Comparison of ENCODE assay signal across 8 cellular contexts in genomic region chr1:77888429-77889239, GRCh38. TPM values are rescaled to one million over a fixed set of nuclear protein-coding genes. Genes with fewer than 3 reads are reported as not detected.
DNase-seq lines count a peak whose midpoint lies in the region; ATAC-seq and TF ChIP-seq lines count a peak whose summit lies in the region.

Gene NEXN, plus strand, starts transcription at chr1:77888624. Its CDS starts 27,483 bp downstream, at chr1:77916107.

- peaks cover 11% of the 10 kb centered on the region for H3F3A ChIP-seq in neural progenitor cell (ENCODE audit: low read depth)

- peak; percentile 90 for ATAC-seq in aorta (ENCODE audit: low FRiP score)

- intact Hi-C loops in aorta (cut with DNase I) = loop anchor here (5.0 to 10.0 kb wide), 2 partner anchors 56 to 204 kb away; partner anchors contain the start of gene ZZZ3 (in 1 of the 2)

- peaks cover 22% of the 10 kb centered on the region for H3K27me3 Mint-ChIP-seq in activated naive CD8-positive, alpha-beta T cell treated with anti-CD3 and anti-CD28 coated beads for 36 hours
- no peaks in the 10 kb centered on the region for H3K27me3 Mint-ChIP-seq in glutamatergic neuron (ENCODE audit: unreplicated experiment)
- H3K27me3 Mint-ChIP-seq in neural progenitor cell (ENCODE audit: insufficient read depth, low read depth) = peaks cover 2% of the 10 kb centered on the region

- H3K9me3 Mint-ChIP-seq in activated naive CD8-positive, alpha-beta T cell treated with anti-CD3 and anti-CD28 coated beads for 36 hours = no peaks in the 10 kb centered on the region
- H3K9me3 Mint-ChIP-seq in glutamatergic neuron (ENCODE audit: unreplicated experiment) (no peaks in the 10 kb centered on the region), neural progenitor cell (no peaks in the 10 kb centered on the region)

- H3K4me2 ChIP-seq in neural progenitor cell = peak within 1 kb of the TSS; percentile 78

- H3K9me3 ChIP-seq in neural progenitor cell (ENCODE audit: low read depth) (no peaks in the 10 kb centered on the region), aorta (ENCODE audit: control insufficient read depth, low read length) (no peaks in the 10 kb centered on the region)

- no peak within 1 kb of the TSS for H3K27ac Mint-ChIP-seq in activated naive CD8-positive, alpha-beta T cell treated with anti-CD3 and anti-CD28 coated beads for 36 hours
- no peak within 1 kb of the TSS for H3K27ac Mint-ChIP-seq in glutamatergic neuron (ENCODE audit: unreplicated experiment)
- peak within 1 kb of the TSS; percentile 81 for H3K27ac Mint-ChIP-seq in neural progenitor cell

- H2AFZ ChIP-seq in neural progenitor cell (replicated peaks) = peak within 1 kb of the TSS; percentile 91

- TF ChIP-seq CTCF in glutamatergic neuron (IDR thresholded peaks at IDR 0.05; ENCODE audit: partially characterized antibody, unreplicated experiment) (no peak), neural progenitor cell (IDR thresholded peaks at IDR 0.05) (no peak)

- H3K4me1 ChIP-seq in neural progenitor cell = peaks cover 4% of the 10 kb centered on the region
- no peaks in the 10 kb centered on the region for H3K4me1 ChIP-seq in aorta (ENCODE audit: control insufficient read depth in 1 of 2, insufficient read depth in 2 of 2, low read length in 2 of 2)

- peak within 1 kb of the TSS; percentile 74 for H3K4me3 ChIP-seq in neural progenitor cell
- H3K4me3 ChIP-seq in aorta (ENCODE audit: low read length in 2 of 2) = peak within 1 kb of the TSS; percentile 93 to 97

- no peaks in the 10 kb centered on the region for H3K27me3 ChIP-seq in neural progenitor cell
- no peaks in the 10 kb centered on the region for H3K27me3 ChIP-seq in aorta (ENCODE audit: control insufficient read depth in 1 of 2, insufficient read depth in 2 of 2, low read length in 1 of 2)

- H3K4me3 Mint-ChIP-seq in activated naive CD8-positive, alpha-beta T cell treated with anti-CD3 and anti-CD28 coated beads for 36 hours = peak within 1 kb of the TSS; percentile 69
- H3K4me3 Mint-ChIP-seq in glutamatergic neuron (ENCODE audit: unreplicated experiment) = peak within 1 kb of the TSS; percentile 90
- peak within 1 kb of the TSS; percentile 91 for H3K4me3 Mint-ChIP-seq in neural progenitor cell

- in situ Hi-C loops in G401 (cut with HindIII; ENCODE audit: low sequenced_read_pairs) = no loop called here

- H3K27ac ChIP-seq in neural progenitor cell (peak within 1 kb of the TSS; percentile 92), aorta (ENCODE audit: low read depth in 1 of 2, low read length in 2 of 2) (peak within 1 kb of the TSS; percentile 96 to 100)

- no peaks in the 10 kb centered on the region for H4K20me1 ChIP-seq in neural progenitor cell (ENCODE audit: low read depth)

- peak within 1 kb of the TSS; percentile 47 for H3K9ac ChIP-seq in neural progenitor cell

- peak; percentile 24 for DNase-seq in G401 (ENCODE audit: low spot score)
- peak; percentile 31 for DNase-seq in H4 (ENCODE audit: low spot score)
- peak; percentile 33 for DNase-seq in NCI-H510A (lab: John Stamatoyannopoulos, UW)
- DNase-seq in activated naive CD8-positive, alpha-beta T cell treated with anti-CD3 and anti-CD28 coated beads for 36 hours = peak; percentile 41
- DNase-seq in glutamatergic neuron = peak; percentile 71
- DNase-seq in neural progenitor cell (ENCODE audit: low spot score) = peak; percentile 88
- DNase-seq in aorta = peak; percentile 87 to 94
- DNase-seq in NAMALWA (ENCODE audit: low spot score) = no peak

- peaks cover 8% of the 10 kb centered on the region for H3K36me3 Mint-ChIP-seq in activated naive CD8-positive, alpha-beta T cell treated with anti-CD3 and anti-CD28 coated beads for 36 hours
- H3K36me3 Mint-ChIP-seq in glutamatergic neuron (ENCODE audit: unreplicated experiment) (no peaks in the 10 kb centered on the region), neural progenitor cell (peaks cover 4% of the 10 kb centered on the region)

- H3K4me1 Mint-ChIP-seq in activated naive CD8-positive, alpha-beta T cell treated with anti-CD3 and anti-CD28 coated beads for 36 hours = peaks cover 7% of the 10 kb centered on the region
- H3K4me1 Mint-ChIP-seq in glutamatergic neuron (ENCODE audit: low read depth, unreplicated experiment) = no peaks in the 10 kb centered on the region
- H3K4me1 Mint-ChIP-seq in neural progenitor cell = peaks cover 9% of the 10 kb centered on the region

- H3K79me2 ChIP-seq in neural progenitor cell (ENCODE audit: low read depth) = no peaks in the 10 kb centered on the region

- no peaks in the 10 kb centered on the region for H3K36me3 ChIP-seq in neural progenitor cell
- peaks cover 0 to 4% of the 10 kb centered on the region in 2 donors for H3K36me3 ChIP-seq in aorta (ENCODE audit: control insufficient read depth in 1 of 2, insufficient read depth in 2 of 2, low read length in 1 of 2)

- 0 to 1% methylated on average over 53 to 62 of the region's 62 CpGs for WGBS in aorta, 2 donors

RNA-seq across cellular contexts. Expression of gene NEXN, which starts in this region (rescaled TPM):
- total RNA-seq in G401 (2014; rRNA removed; shearing (Covaris generic)) = 2.5 and 3.3 TPM in 2 replicates
- 1.6 and 2.4 TPM in 2 replicates for total RNA-seq in H4 (2014; rRNA removed; shearing (Covaris generic))
- total RNA-seq in activated naive CD8-positive, alpha-beta T cell treated with anti-CD3 and anti-CD28 coated beads for 36 hours = 1 to 10 TPM; 2.5 to 2.6 TPM
- total RNA-seq in glutamatergic neuron (ENCODE audit: unreplicated experiment) (0.76 TPM), neural progenitor cell (ENCODE audit: low replicate concordance) (2.0 and 2.4 TPM in 2 replicates), aorta (100 to 1,000 TPM in 1 of 2 donors, 10 to 100 TPM in 1; 81.9 to 237 TPM)
- polyA plus RNA-seq in aorta = 100 to 1,000 TPM; 145 to 147 TPM

Comparison
In these comparisons a context has a peak if more than half of its experiments do, and no peak if none do; other contexts are left out.
1. RNA of gene NEXN (total RNA-seq): 81.9 to 237 TPM in aorta; 2.5 to 3.3 TPM in G401, 2.5 to 2.6 TPM in activated naive CD8-positive, alpha-beta T cell treated with anti-CD3 and anti-CD28 coated beads for 36 hours, 1.6 to 2.4 TPM in H4, 2.0 to 2.4 TPM in neural progenitor cell and 0.76 TPM in glutamatergic neuron (single experiment); every median in the first group is over 10 times any median in the second.
2. Peak in DNase-seq in glutamatergic neuron; RNA of the gene not detected or under 1 TPM.
3. Peak in every context shown above with its lines, with median percentiles within 50 percentile points of each other: H3K4me3 Mint-ChIP-seq.